In the genomic region with DNA sequence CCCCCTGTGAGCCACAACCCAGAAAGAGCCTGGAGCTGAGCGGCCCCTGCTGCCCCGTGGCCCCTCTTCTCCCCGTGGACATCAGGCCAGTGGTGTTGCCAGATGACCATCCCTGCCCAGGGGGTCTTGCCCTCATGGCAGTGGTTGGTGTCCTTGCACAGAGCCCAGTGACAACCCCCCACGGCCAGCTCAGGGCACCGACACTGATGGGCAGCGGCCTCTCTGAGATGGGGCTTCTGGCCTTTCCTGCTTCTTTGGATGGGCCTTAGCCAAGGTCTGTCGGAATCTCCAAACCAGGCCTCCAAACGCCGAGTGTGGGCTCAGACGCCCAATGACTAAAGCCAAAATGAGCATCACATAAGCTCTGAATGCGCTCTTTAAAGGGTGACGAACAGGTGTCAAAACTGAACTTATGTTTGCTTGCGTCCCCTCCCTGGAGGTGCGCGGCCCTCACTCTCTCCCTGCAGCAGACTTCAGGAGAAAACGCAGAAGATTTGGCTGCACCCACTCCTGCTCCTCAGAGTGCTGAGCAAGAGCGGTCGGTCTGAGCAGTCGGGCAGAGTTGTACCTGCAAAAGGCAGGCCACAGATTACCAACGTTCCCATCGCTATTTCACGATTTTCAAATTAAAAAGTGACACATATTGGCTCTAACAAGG, we compare ENCODE assay signal across 26 cellular contexts. TPM values are rescaled to one million over a fixed set of nuclear protein-coding genes. Genes with fewer than 3 reads are reported as not detected.
"Had no signal": no experiment of that assay in that cellular context is flagged by ENCODE, and none has a peak within 500 bp of the region (broad histone marks: within the 10 kb centered on the region; RNA-seq: fewer than 3 reads in every experiment).

No MANE protein-coding gene starts in this region.

- H3K4me1 ChIP-seq: testis, upper lobe of right lung had no signal

- H3K4me3 ChIP-seq: heart right ventricle, left ventricle myocardium inferior, right lobe of liver, smooth muscle cell, testis, upper lobe of right lung had no signal

- H3K27ac ChIP-seq: heart right ventricle, left ventricle myocardium inferior, right lobe of liver, testis, upper lobe of right lung had no signal

- H3K27me3 ChIP-seq: heart right ventricle, right lobe of liver, testis, upper lobe of right lung had no signal

- DNase-seq: activated CD4-positive, alpha-beta memory T cell treated with anti-CD3 and anti-CD28 coated beads, Interleukin-2, amount 10 ng/mL, durations not matched to agents 7 days and 5 days; activated CD4-positive, alpha-beta T cell treated with anti-CD3 and anti-CD28 coated beads, Interleukin-2, amount 10 ng/mL, durations not matched to agents 24 days and 14 days; activated CD8-positive, alpha-beta memory T cell treated with anti-CD3 and anti-CD28 coated beads, Interleukin-2, amount 10 ng/mL, durations not matched to agents 7 days and 5 days; activated naive CD4-positive, alpha-beta T cell; activated naive CD8-positive, alpha-beta T cell treated with anti-CD3 and anti-CD28 coated beads, Interleukin-2, amount 10 ng/mL, durations not matched to agents 7 days and 5 days; activated T-cell treated with anti-CD3 and anti-CD28 coated beads for 4 hours; erythroblast; foreskin fibroblast; heart right ventricle; immature natural killer cell; kidney glomerular epithelial cell; left ventricle myocardium inferior; mammary epithelial cell; midbrain; stimulated activated CD4-positive, alpha-beta T cell treated with anti-CD3 and anti-CD28 coated beads, Interleukin-2, amount 100 ng/mL, for 48 hours; stimulated activated CD8-positive, alpha-beta memory T cell treated with anti-CD3 and anti-CD28 coated beads, Interleukin-4, amount 100 ng/mL, for 48 hours; stimulated activated naive B cell treated with anti-CD40 and anti-IgM and Interleukin-4, amounts not matched to agents 10 μg/mL and 1 μg/mL and 100 μg/mL, for 72 hours; SW 1271; T-helper 2 cell; testis; upper lobe of right lung had no signal

- H3K9me3 ChIP-seq: right lobe of liver, testis, upper lobe of right lung had no signal

- H3K36me3 ChIP-seq: heart right ventricle, left ventricle myocardium inferior, right lobe of liver, upper lobe of right lung had no signal

RNA-seq across cellular contexts. Expression of gene TSPEAR, which starts 48.4 kb away (rescaled TPM):
- total RNA-seq: activated CD4-positive, alpha-beta memory T cell treated with anti-CD3 and anti-CD28 coated beads, Interleukin-2, amount 10 ng/mL, durations not matched to agents 7 days and 5 days; activated CD4-positive, alpha-beta T cell treated with anti-CD3 and anti-CD28 coated beads, Interleukin-2, amount 10 ng/mL, durations not matched to agents 24 days and 14 days; activated CD8-positive, alpha-beta memory T cell treated with anti-CD3 and anti-CD28 coated beads, Interleukin-2, amount 10 ng/mL, durations not matched to agents 7 days and 5 days; activated naive CD8-positive, alpha-beta T cell treated with anti-CD3 and anti-CD28 coated beads, Interleukin-2, amount 10 ng/mL, durations not matched to agents 7 days and 5 days; fibroblast of lung; mammary epithelial cell; natural killer cell treated with Interleukin-12 subunit alpha and Interleukin-12 subunit beta and Interleukin-15 and Interleukin-18, amount 100 ng/mL, for 72 hours; right lobe of liver; SK-MEL-5; smooth muscle cell had no signal
- polyA plus RNA-seq: fibroblast of lung, immature natural killer cell, mammary epithelial cell had no signal
